In the genomic region with DNA sequence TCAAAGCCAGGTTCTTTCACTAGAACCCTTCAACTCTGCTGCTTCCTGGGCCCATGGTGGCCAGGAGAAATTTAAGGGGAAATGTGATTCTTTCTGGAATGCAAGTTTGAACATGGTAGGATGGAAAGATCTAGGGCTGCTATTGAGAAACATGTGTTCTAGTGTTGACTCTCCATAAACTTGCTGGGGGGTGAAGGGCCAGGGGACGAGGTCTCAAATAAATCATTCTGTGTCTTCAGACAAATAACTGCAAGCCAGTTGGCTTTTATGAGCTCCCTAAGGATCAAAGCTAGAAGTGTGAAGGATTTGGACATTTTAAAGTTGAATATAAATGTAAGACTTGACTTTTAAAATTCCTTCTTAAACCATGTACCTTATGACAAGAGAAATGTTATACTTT, we compare ENCODE assay signal across 14 cellular contexts.
"Had no signal": no experiment of that assay in that cellular context is flagged by ENCODE, and none has a peak within 500 bp of the region (broad histone marks: within the 10 kb centered on the region; RNA-seq: fewer than 3 reads in every experiment).

No MANE protein-coding gene starts in this region.

- H3K36me3 ChIP-seq: lower lobe of right lung, pancreas, tibial nerve had no signal

- FAIRE-seq: pancreas had no signal

- H3K4me3 ChIP-seq: lower lobe of right lung, pancreas, SK-N-MC, tibial nerve had no signal

- H3K27ac Mint-ChIP-seq: activated naive CD8-positive, alpha-beta T cell treated with anti-CD3 and anti-CD28 coated beads, Interleukin-2, amount 10 ng/mL, durations not matched to agents 7 days and 5 days; activated T-helper 1 cell treated with anti-CD3 and anti-CD28 coated beads, Interleukin-12 subunit alpha, Interleukin-12 subunit beta, Interleukin-2, Interleukin-4 antibody, amounts not matched to agents 30 ng/mL and 10 ng/mL and 1 ng/mL, durations not matched to agents 14 hours and 24 hours and 36 hours; stimulated activated naive B cell treated with anti-CD40 and anti-IgM and Interleukin-4, amounts not matched to agents 10 μg/mL and 1 μg/mL and 100 μg/mL, for 72 hours had no signal

- H3K4me1 Mint-ChIP-seq: activated naive CD8-positive, alpha-beta T cell treated with anti-CD3 and anti-CD28 coated beads, Interleukin-2, amount 10 ng/mL, durations not matched to agents 7 days and 5 days had no signal

- H3K9me3 ChIP-seq: lower lobe of right lung, pancreas, tibial nerve had no signal

- DNase-seq: activated CD4-positive, alpha-beta T cell treated with anti-CD3 and anti-CD28 coated beads, Interleukin-2, amount 50 U/mL, for 1 hour; activated naive CD4-positive, alpha-beta T cell; activated naive CD8-positive, alpha-beta T cell treated with anti-CD3 and anti-CD28 coated beads, Interleukin-2, amount 10 ng/mL, durations not matched to agents 7 days and 5 days; aorta; kidney glomerular epithelial cell; lower lobe of right lung; pancreas; stimulated activated CD4-positive, alpha-beta T cell treated with anti-CD3 and anti-CD28 coated beads, Interleukin-2, amount 100 ng/mL, for 48 hours; stimulated activated naive B cell treated with anti-CD40 and anti-IgM and Interleukin-4, amounts not matched to agents 10 μg/mL and 1 μg/mL and 100 μg/mL, for 72 hours; T-helper 9 cell had no signal

- H3K36me3 Mint-ChIP-seq: activated naive CD8-positive, alpha-beta T cell treated with anti-CD3 and anti-CD28 coated beads, Interleukin-2, amount 10 ng/mL, durations not matched to agents 7 days and 5 days; mesothelial cell of epicardium; stimulated activated naive B cell treated with anti-CD40 and anti-IgM and Interleukin-4, amounts not matched to agents 10 μg/mL and 1 μg/mL and 100 μg/mL, for 72 hours had no signal

- H3K27me3 ChIP-seq: pancreas, tibial nerve had no signal

- H3K27ac ChIP-seq: lower lobe of right lung, pancreas, SK-N-MC had no signal

- H3K9me3 Mint-ChIP-seq: activated naive CD8-positive, alpha-beta T cell treated with anti-CD3 and anti-CD28 coated beads, Interleukin-2, amount 10 ng/mL, durations not matched to agents 7 days and 5 days; activated T-helper 1 cell treated with anti-CD3 and anti-CD28 coated beads, Interleukin-12 subunit alpha, Interleukin-12 subunit beta, Interleukin-2, Interleukin-4 antibody, amounts not matched to agents 30 ng/mL and 10 ng/mL and 1 ng/mL, durations not matched to agents 14 hours and 24 hours and 36 hours; mesothelial cell of epicardium; stimulated activated naive B cell treated with anti-CD40 and anti-IgM and Interleukin-4, amounts not matched to agents 10 μg/mL and 1 μg/mL and 100 μg/mL, for 72 hours had no signal

- ATAC-seq: stimulated activated naive B cell treated with anti-CD40 and anti-IgM and Interleukin-4, amounts not matched to agents 10 μg/mL and 1 μg/mL and 100 μg/mL, for 72 hours had no signal

- H3K4me3 Mint-ChIP-seq: activated naive CD8-positive, alpha-beta T cell treated with anti-CD3 and anti-CD28 coated beads, Interleukin-2, amount 10 ng/mL, durations not matched to agents 7 days and 5 days; activated T-helper 1 cell treated with anti-CD3 and anti-CD28 coated beads, Interleukin-12 subunit alpha, Interleukin-12 subunit beta, Interleukin-2, Interleukin-4 antibody, amounts not matched to agents 30 ng/mL and 10 ng/mL and 1 ng/mL, durations not matched to agents 14 hours and 24 hours and 36 hours; mesothelial cell of epicardium; stimulated activated naive B cell treated with anti-CD40 and anti-IgM and Interleukin-4, amounts not matched to agents 10 μg/mL and 1 μg/mL and 100 μg/mL, for 72 hours had no signal
